In genomic region chr15:58933311-58934113, GRCh38 we compare ENCODE assay signal across 1 cellular context.
TF ChIP-seq lines count a peak whose summit lies in the region.

TSS of gene SLTM (minus strand) at chr15:58933679. CDS start at chr15:58933565, 114 bp downstream.

TF ChIP-seq in K562, 482 proteins besides CTCF, POLR2A, EP300 and RAD21 (continued from another document and continues in another):
- TF ChIP-seq, protein P1, sequence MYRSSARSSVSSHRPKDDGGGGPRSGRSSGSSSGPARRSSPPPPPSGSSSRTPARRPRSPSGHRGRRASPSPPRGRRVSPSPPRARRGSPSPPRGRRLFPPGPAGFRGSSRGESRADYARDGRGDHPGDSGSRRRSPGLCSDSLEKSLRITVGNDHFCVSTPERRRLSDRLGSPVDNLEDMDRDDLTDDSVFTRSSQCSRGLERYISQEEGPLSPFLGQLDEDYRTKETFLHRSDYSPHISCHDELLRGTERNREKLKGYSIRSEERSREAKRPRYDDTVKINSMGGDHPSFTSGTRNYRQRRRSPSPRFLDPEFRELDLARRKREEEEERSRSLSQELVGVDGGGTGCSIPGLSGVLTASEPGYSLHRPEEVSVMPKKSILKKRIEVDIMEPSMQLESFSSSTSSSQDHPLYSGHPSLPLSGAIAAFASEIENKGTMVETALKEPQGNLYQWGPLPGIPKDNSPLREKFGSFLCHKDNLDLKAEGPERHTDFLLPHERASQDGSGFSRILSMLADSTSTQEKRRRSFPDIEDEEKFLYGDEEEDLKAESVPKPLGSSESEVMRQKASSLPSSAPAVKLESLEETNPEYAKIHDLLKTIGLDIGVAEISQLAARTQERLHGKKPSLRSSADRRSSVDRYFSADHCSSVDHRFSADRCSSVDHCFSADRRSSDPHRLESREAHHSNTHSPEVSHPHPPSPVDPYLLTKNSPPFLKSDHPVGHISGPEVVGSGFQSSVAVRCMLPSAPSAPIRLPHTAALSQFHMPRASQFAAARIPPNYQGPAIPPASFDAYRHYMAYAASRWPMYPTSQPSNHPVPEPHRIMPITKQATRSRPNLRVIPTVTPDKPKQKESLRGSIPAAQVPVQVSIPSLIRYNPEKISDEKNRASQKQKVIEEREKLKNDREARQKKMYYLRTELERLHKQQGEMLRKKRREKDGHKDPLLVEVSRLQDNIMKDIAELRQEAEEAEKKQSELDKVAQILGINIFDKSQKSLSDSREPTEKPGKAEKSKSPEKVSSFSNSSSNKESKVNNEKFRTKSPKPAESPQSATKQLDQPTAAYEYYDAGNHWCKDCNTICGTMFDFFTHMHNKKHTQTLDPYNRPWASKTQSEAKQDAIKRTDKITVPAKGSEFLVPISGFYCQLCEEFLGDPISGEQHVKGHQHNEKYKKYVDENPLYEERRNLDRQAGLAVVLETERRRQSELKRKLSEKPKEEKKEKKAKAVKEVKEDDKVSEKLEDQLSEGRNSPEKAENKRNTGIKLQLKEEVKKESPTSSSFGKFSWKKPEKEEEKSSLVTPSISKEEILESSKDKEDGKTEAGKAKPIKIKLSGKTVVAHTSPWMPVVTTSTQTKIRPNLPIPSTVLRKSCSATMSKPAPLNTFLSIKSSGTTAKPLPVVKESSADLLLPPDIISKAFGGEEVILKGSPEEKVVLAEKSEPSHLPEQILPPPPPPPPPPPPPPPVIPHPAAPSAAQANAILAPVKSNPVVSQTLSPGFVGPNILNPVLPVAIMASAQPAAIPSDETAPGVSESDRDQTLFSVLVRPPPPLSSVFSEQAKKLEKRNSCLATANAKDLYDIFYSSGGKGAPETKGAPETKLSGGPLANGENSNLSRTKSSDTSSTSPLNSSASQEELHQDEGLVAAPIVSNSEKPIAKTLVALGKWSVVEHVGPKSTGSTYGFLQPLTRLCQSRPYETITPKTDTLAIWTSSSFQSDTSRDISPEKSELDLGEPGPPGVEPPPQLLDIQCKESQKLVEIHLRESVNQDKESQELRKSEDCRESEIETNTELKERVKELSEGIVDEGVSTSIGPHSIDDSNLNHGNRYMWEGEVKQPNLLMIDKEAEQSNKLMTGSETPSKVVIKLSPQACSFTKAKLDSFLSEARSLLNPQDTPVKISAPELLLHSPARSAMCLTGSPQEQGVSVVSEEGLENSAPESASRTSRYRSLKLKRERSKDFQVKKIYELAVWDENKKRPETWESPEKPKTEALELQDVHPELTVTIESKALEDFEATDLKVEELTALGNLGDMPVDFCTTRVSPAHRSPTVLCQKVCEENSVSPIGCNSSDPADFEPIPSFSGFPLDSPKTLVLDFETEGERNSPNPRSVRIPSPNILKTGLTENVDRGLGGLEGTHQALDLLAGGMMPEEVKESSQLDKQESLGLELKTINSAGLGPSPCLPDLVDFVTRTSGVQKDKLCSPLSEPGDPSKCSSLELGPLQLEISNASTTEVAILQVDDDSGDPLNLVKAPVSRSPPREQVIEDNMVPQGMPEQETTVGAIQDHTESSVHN (IDR thresholded peaks at IDR 0.05; ENCODE audit: borderline replicate concordance in 1 of 2, low read depth in 1 of 2) = no peak
- no peak for TF ChIP-seq FOXM1 (IDR thresholded peaks at IDR 0.05; ENCODE audit: low read depth)
- peak; percentile 27; the same call in 1 of the 2 replicates for TF ChIP-seq FOXM1 (CRISPR knock-in tag; IDR thresholded peaks at IDR 0.05; ENCODE audit: low read depth)
- no peak for TF ChIP-seq JUND (IDR thresholded peaks at IDR 0.05; ENCODE audit: borderline replicate concordance, low read depth, low read length)
- peak; percentile 24; the same call in 1 of the 3 replicates for TF ChIP-seq JUND (tag; IDR thresholded peaks at IDR 0.05; ENCODE audit: borderline replicate concordance, low read depth, low read length)
- TF ChIP-seq LCOR (CRISPR knock-in tag; IDR thresholded peaks at IDR 0.05) = no peak
- TF ChIP-seq HES1 (IDR thresholded peaks at IDR 0.05; ENCODE audit: low read depth) = no peak
- TF ChIP-seq PYGO2 (tag; IDR thresholded peaks at IDR 0.05) = no peak
- peak; percentile 89 for TF ChIP-seq ATF7 (IDR thresholded peaks at IDR 0.05)
- TF ChIP-seq NBN (IDR thresholded peaks at IDR 0.05; ENCODE audit: low read depth) = no peak; the same call in 1 of the 2 replicates
- TF ChIP-seq ZKSCAN3 (CRISPR knock-in tag; IDR thresholded peaks at IDR 0.05) = no peak
- peak in 1 of 2 experiments; percentile 35; a peak in 1 of 4 replicates for TF ChIP-seq FOXK2 (conservative IDR thresholded peaks at IDR 0.05 in 1 of 2, IDR thresholded peaks at IDR 0.05 in 1 of 2; ENCODE audit: low read depth in 2 of 2)
- TF ChIP-seq ZNF140 (CRISPR knock-in tag; IDR thresholded peaks at IDR 0.05) = no peak
- TF ChIP-seq GTF2F1 (IDR thresholded peaks at IDR 0.05; ENCODE audit: low read depth, low read length) = peak; percentile 88; the same call in 1 of the 2 replicates
- no peak for TF ChIP-seq ZBTB5 (IDR thresholded peaks at IDR 0.05)
- TF ChIP-seq ZNF143 (CRISPR knock-in tag; IDR thresholded peaks at IDR 0.05) = no peak; the same call in 1 of the 2 replicates
- peak; percentile 77 for TF ChIP-seq POLR2B (IDR thresholded peaks at IDR 0.05; ENCODE audit: low read depth, partially characterized antibody)
- TF ChIP-seq ZNF384 (IDR thresholded peaks at IDR 0.05; ENCODE audit: low read depth, low read length) = no peak
- TF ChIP-seq CSDE1 (IDR thresholded peaks at IDR 0.05) = peak in 1 of 2 experiments; percentile 70; a peak in 1 of 4 replicates
- no peak for TF ChIP-seq ESRRB (CRISPR knock-in tag; IDR thresholded peaks at IDR 0.05; ENCODE audit: borderline replicate concordance)
- TF ChIP-seq, protein P2, sequence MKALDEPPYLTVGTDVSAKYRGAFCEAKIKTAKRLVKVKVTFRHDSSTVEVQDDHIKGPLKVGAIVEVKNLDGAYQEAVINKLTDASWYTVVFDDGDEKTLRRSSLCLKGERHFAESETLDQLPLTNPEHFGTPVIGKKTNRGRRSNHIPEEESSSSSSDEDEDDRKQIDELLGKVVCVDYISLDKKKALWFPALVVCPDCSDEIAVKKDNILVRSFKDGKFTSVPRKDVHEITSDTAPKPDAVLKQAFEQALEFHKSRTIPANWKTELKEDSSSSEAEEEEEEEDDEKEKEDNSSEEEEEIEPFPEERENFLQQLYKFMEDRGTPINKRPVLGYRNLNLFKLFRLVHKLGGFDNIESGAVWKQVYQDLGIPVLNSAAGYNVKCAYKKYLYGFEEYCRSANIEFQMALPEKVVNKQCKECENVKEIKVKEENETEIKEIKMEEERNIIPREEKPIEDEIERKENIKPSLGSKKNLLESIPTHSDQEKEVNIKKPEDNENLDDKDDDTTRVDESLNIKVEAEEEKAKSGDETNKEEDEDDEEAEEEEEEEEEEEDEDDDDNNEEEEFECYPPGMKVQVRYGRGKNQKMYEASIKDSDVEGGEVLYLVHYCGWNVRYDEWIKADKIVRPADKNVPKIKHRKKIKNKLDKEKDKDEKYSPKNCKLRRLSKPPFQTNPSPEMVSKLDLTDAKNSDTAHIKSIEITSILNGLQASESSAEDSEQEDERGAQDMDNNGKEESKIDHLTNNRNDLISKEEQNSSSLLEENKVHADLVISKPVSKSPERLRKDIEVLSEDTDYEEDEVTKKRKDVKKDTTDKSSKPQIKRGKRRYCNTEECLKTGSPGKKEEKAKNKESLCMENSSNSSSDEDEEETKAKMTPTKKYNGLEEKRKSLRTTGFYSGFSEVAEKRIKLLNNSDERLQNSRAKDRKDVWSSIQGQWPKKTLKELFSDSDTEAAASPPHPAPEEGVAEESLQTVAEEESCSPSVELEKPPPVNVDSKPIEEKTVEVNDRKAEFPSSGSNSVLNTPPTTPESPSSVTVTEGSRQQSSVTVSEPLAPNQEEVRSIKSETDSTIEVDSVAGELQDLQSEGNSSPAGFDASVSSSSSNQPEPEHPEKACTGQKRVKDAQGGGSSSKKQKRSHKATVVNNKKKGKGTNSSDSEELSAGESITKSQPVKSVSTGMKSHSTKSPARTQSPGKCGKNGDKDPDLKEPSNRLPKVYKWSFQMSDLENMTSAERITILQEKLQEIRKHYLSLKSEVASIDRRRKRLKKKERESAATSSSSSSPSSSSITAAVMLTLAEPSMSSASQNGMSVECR (CRISPR knock-in tag; IDR thresholded peaks at IDR 0.05) = peak; percentile 75; the same call in 1 of the 2 replicates
- peak; percentile 81 for TF ChIP-seq GABPA (tag; conservative IDR thresholded peaks at IDR 0.05; ENCODE audit: low read depth)
- peak in 1 of 2 experiments; percentile 4; a peak in 1 of 4 replicates for TF ChIP-seq RCOR1 (IDR thresholded peaks at IDR 0.05; ENCODE audit: borderline replicate concordance in 1 of 2, low read depth in 2 of 2, low read length in 2 of 2)
- no peak for TF ChIP-seq RBM17 (IDR thresholded peaks at IDR 0.05; ENCODE audit: borderline replicate concordance, low read depth, low read length)
- no peak for TF ChIP-seq RUNX1 (IDR thresholded peaks at IDR 0.05; ENCODE audit: low read depth)
- no peak for TF ChIP-seq RHOXF2B (CRISPR knock-in tag; conservative IDR thresholded peaks at IDR 0.05)
- TF ChIP-seq, protein P3, sequence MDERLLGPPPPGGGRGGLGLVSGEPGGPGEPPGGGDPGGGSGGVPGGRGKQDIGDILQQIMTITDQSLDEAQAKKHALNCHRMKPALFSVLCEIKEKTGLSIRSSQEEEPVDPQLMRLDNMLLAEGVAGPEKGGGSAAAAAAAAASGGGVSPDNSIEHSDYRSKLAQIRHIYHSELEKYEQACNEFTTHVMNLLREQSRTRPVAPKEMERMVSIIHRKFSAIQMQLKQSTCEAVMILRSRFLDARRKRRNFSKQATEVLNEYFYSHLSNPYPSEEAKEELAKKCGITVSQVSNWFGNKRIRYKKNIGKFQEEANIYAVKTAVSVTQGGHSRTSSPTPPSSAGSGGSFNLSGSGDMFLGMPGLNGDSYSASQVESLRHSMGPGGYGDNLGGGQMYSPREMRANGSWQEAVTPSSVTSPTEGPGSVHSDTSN (CRISPR knock-in tag; IDR thresholded peaks at IDR 0.05; ENCODE audit: low read depth) = no peak
- TF ChIP-seq, protein P3 (tag; conservative IDR thresholded peaks at IDR 0.05; ENCODE audit: low read depth) = no peak
- TF ChIP-seq, protein P4, sequence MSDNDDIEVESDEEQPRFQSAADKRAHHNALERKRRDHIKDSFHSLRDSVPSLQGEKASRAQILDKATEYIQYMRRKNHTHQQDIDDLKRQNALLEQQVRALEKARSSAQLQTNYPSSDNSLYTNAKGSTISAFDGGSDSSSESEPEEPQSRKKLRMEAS (CRISPR knock-in tag; IDR thresholded peaks at IDR 0.05) = peak; percentile 72
- no peak for TF ChIP-seq TCF7L2 (IDR thresholded peaks at IDR 0.05; ENCODE audit: low read depth, low read length)
- peak; percentile 19; the same call in 1 of the 2 replicates for TF ChIP-seq OTX1 (CRISPR knock-in tag; IDR thresholded peaks at IDR 0.05)
- no peak for TF ChIP-seq ZNF3 (CRISPR knock-in tag; IDR thresholded peaks at IDR 0.05)
- 0 out of 2 replicates have a peak, but pooled peaks have one; percentile 49 for TF ChIP-seq ZNF583 (CRISPR knock-in tag; IDR thresholded peaks at IDR 0.05)
- no peak; the same call in 1 of the 2 replicates for TF ChIP-seq SIN3B (IDR thresholded peaks at IDR 0.05; ENCODE audit: low read depth)
- no peak for TF ChIP-seq ARNT (IDR thresholded peaks at IDR 0.05)
- no peak; the same call in 1 of the 2 replicates for TF ChIP-seq NR2F6 (CRISPR knock-in tag; IDR thresholded peaks at IDR 0.05)
- TF ChIP-seq, protein P5, sequence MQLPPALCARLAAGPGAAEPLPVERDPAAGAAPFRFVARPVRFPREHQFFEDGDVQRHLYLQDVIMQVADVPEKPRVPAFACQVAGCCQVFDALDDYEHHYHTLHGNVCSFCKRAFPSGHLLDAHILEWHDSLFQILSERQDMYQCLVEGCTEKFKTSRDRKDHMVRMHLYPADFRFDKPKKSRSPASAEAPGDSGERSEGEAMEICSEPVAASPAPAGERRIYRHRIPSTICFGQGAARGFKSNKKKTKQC (CRISPR knock-in tag; IDR thresholded peaks at IDR 0.05) = peak; percentile 85; the same call in 1 of the 2 replicates
- 0 out of 2 replicates have a peak, but pooled peaks have one; percentile 31 for TF ChIP-seq E2F3 (CRISPR knock-in tag; IDR thresholded peaks at IDR 0.05)
- peak; percentile 100 for TF ChIP-seq CTBP1 (IDR thresholded peaks at IDR 0.05; ENCODE audit: borderline replicate concordance)
- TF ChIP-seq JUNB (CRISPR knock-in tag; conservative IDR thresholded peaks at IDR 0.05) = no peak
- TF ChIP-seq WHSC1 (IDR thresholded peaks at IDR 0.05; ENCODE audit: low read length) = no peak
- TF ChIP-seq ZNF79 (CRISPR knock-in tag; IDR thresholded peaks at IDR 0.05; ENCODE audit: low read depth) = no peak
- TF ChIP-seq MLLT1 (IDR thresholded peaks at IDR 0.05) = peak; percentile 85 to 93
- TF ChIP-seq NRF1 (conservative IDR thresholded peaks at IDR 0.05 in 1 of 2, IDR thresholded peaks at IDR 0.05 in 1 of 2) = peak; percentile 96 to 97
- no peak for TF ChIP-seq NFXL1 (CRISPR knock-in tag; IDR thresholded peaks at IDR 0.05)
